Comparison of ENCODE assay signal across 1 cellular context in genomic region chr11:134512061-134512460, GRCh38.
TF ChIP-seq lines count a peak whose summit lies in the region.

No MANE protein-coding gene starts in this region.

TF ChIP-seq in HepG2, 621 proteins besides CTCF, POLR2A, EP300 and RAD21 (continued from another document):
- TF ChIP-seq ARID4A (CRISPR knock-in tag; IDR thresholded peaks at IDR 0.05; ENCODE audit: borderline replicate concordance) (no peak), SNAPC2 (CRISPR knock-in tag; IDR thresholded peaks at IDR 0.05) (no peak), FOXJ3 (CRISPR knock-in tag; IDR thresholded peaks at IDR 0.05; ENCODE audit: borderline replicate concordance) (no peak), SMARCE1 (IDR thresholded peaks at IDR 0.05; ENCODE audit: borderline replicate concordance) (no peak), HNRNPLL (IDR thresholded peaks at IDR 0.05; ENCODE audit: low read depth, low read length, poor library complexity, severe bottlenecking) (no peak)
